27 cellular contexts compared by ENCODE assay signal in genomic region chr5:114148253-114148652, GRCh38.
DNase-seq lines count a peak whose midpoint lies in the region; ATAC-seq, FAIRE-seq and TF ChIP-seq lines count a peak whose summit lies in the region.
"Had no signal": no experiment of that assay in that cellular context is flagged by ENCODE, and none has a peak within 500 bp of the region (broad histone marks: within the 10 kb centered on the region; RNA-seq: fewer than 3 reads in every experiment).

No MANE protein-coding gene starts in this region.

- H3K4me1 ChIP-seq in left lung (no peaks in the 10 kb centered on the region), stomach (no peaks in the 10 kb centered on the region), ascending aorta (no peaks in the 10 kb centered on the region)
- H3K4me1 ChIP-seq: HAP-1, SJCRH30 had no signal

- intact Hi-C loops in left lung (cut with DNase I) (no loop called here), stomach (cut with DNase I; ENCODE audit: low total_unique reads) (no loop called here), ascending aorta (cut with DNase I) (no loop called here)

- H3K27ac ChIP-seq in left lung (no peak overlapping the region), stomach (peak overlapping the region; percentile 15 to 67 (median 58)), ascending aorta (no peak overlapping the region)
- H3K27ac ChIP-seq: KMS-11, SJCRH30 had no signal

- H3K4me3 ChIP-seq in left lung, result no peak overlapping the region
- H3K4me3 ChIP-seq in stomach, result no peak overlapping the region
- no peak overlapping the region for H3K4me3 ChIP-seq in ascending aorta
- H3K4me3 ChIP-seq: GM23338, HAP-1, SJCRH30 had no signal

- no peaks in the 10 kb centered on the region for H3K27me3 ChIP-seq in left lung
- no peaks in the 10 kb centered on the region for H3K27me3 ChIP-seq in stomach
- no peaks in the 10 kb centered on the region for H3K27me3 ChIP-seq in ascending aorta
- H3K27me3 ChIP-seq: SJCRH30 had no signal

- WGBS in stomach, 5 donors, result 30 to 57% (median 44%) methylated on average over 3 of the region's 3 CpGs

- peak; percentile 97 for DNase-seq in DMS53 (lab: John Stamatoyannopoulos, UW)
- DNase-seq in left lung, result no peak
- DNase-seq in stomach, result peak; percentile 47
- no peak for DNase-seq in ascending aorta (ENCODE audit: low spot score in 2 of 2)
- no peak for DNase-seq in NCI-H187 treated with DMSO at 0.1 percent for 48 hours (lab: John Stamatoyannopoulos, UW)
- DNase-seq: ACHN; C1 segment of cervical spinal cord; CD8-positive, alpha-beta T cell; DND-41; IMR-90; NCI-H1105; NCI-H146; NCI-H2081; NCI-H2171; NCI-H345; NCI-H524 treated with DMSO at 0.1 percent for 48 hours; NCI-H82; SJCRH30 had no signal

- no peak for TF ChIP-seq EP300 in stomach (IDR thresholded peaks at IDR 0.05)

- ATAC-seq in left lung, result peak; percentile 70
- ATAC-seq in GM19455 (IDR thresholded peaks at IDR 0.05; ENCODE audit: unreplicated experiment), result no peak
- no peak for ATAC-seq in GM21786 (IDR thresholded peaks at IDR 0.05; ENCODE audit: unreplicated experiment)
- ATAC-seq: CD8-positive, alpha-beta T cell; GM23338; Panc1 had no signal

- H3K36me3 ChIP-seq in left lung (no peaks in the 10 kb centered on the region), stomach (no peaks in the 10 kb centered on the region), ascending aorta (no peaks in the 10 kb centered on the region)
- H3K36me3 ChIP-seq: HAP-1, SJCRH30 had no signal

- peaks cover 0 to 34% of the 10 kb centered on the region in 2 donors for H3K9me3 ChIP-seq in left lung
- peaks cover 0 to 21% (median 6%) of the 10 kb centered on the region in 4 donors for H3K9me3 ChIP-seq in stomach
- no peaks in the 10 kb centered on the region for H3K9me3 ChIP-seq in ascending aorta
- H3K9me3 ChIP-seq: HAP-1, SJCRH30 had no signal

- no peak for TF ChIP-seq POLR2A in stomach (IDR thresholded peaks at IDR 0.05)

- TF ChIP-seq CTCF in left lung (IDR thresholded peaks at IDR 0.05), result no peak
- no peak for TF ChIP-seq CTCF in stomach (IDR thresholded peaks at IDR 0.05)
- TF ChIP-seq CTCF in ascending aorta (IDR thresholded peaks at IDR 0.05), result no peak

- peak; percentile 55 for FAIRE-seq in endometrium (lab: Jason Lieb, UNC)
- FAIRE-seq: GM12892, HTR-8/SVneo had no signal

Comparison
In these comparisons a context has a peak if more than half of its experiments do, and no peak if none do; other contexts are left out.
1. DNase-seq: peak in DMS53 (single experiment) and stomach (single experiment); none in left lung (0 of 2), ascending aorta (0 of 2) and NCI-H187 treated with DMSO at 0.1 percent for 48 hours (single experiment).
2. H3K27ac ChIP-seq: peak in stomach (5 of 5); none in left lung (0 of 2) and ascending aorta (0 of 2).